ENCODE assay signal across 10 cellular contexts in genomic region chr2:240571314-240571973, GRCh38. TPM values are rescaled to one million over a fixed set of nuclear protein-coding genes. Genes with fewer than 3 reads are reported as not detected.
DNase-seq lines count a peak whose midpoint lies in the region; ATAC-seq and TF ChIP-seq lines count a peak whose summit lies in the region.
"Had no signal": no experiment of that assay in that cellular context is flagged by ENCODE, and none has a peak within 500 bp of the region (broad histone marks: within the 10 kb centered on the region; RNA-seq: fewer than 3 reads in every experiment).

No MANE protein-coding gene starts in this region.

- no peaks in the 10 kb centered on the region for H4K20me1 ChIP-seq in HCT116 (ENCODE audit: insufficient read depth)

- TF ChIP-seq RAD21 in HCT116 (IDR thresholded peaks at IDR 0.05; ENCODE audit: low read depth), result no peak

- POLR2A ChIA-PET in HCT116 (lab: Charles Lee), result interaction anchor here (0.8 kb wide), 1 partner anchor 15 kb away, joined by 3 read pairs; the partner anchor contains the start of gene CAPN10

- intact Hi-C loops in HCT116 (cut with micrococcal nuclease), result no loop called here
- intact Hi-C loops in left ventricle myocardium superior (cut with micrococcal nuclease), result no loop called here

- TSS peak; percentile 9 for BruUV-seq in HCT116 (replicated peaks; lab: Mats Ljungman, UMichigan)

- no peaks in the 10 kb centered on the region for H3K27me3 ChIP-seq in HCT116 (ENCODE audit: insufficient read depth, low read length)

- peaks cover 22% of the 10 kb centered on the region for H3K4me1 Mint-ChIP-seq in T-helper 2 cell treated with Interferon-gamma antibody and Interleukin-4, amounts not matched to agents 5 μg/mL and 100 μg/mL, for 36 hours (ENCODE audit: low read depth)
- H3K4me1 Mint-ChIP-seq in progenitor cell of endocrine pancreas (ENCODE audit: low read depth), result peaks cover 10% of the 10 kb centered on the region

- CTCF ChIA-PET in HCT116 (lab: Charles Lee), result no interaction called here

- peak overlapping the region; percentile 66 for H3K27ac Mint-ChIP-seq in T-helper 2 cell treated with Interferon-gamma antibody and Interleukin-4, amounts not matched to agents 5 μg/mL and 100 μg/mL, for 36 hours
- peak overlapping the region; percentile 23 for H3K27ac Mint-ChIP-seq in progenitor cell of endocrine pancreas

- RAD21 ChIA-PET in HCT116 (lab: Charles Lee; ENCODE audit: low non-redundant PET in 1 of 2, low total read pairs in 2 of 2, uncharacterized antibody in 2 of 2, unreplicated experiment in 2 of 2), result no interaction called here

- ATAC-seq in HCT116 (no peak), left ventricle myocardium superior (no peak), HG03460 (IDR thresholded peaks at IDR 0.05; ENCODE audit: unreplicated experiment) (no peak)

- H3K79me2 ChIP-seq in HCT116 (ENCODE audit: insufficient read depth, low read length), result peaks cover 35% of the 10 kb centered on the region; the same call in 1 of the 2 replicates

- H3K4me2 ChIP-seq in HCT116 (ENCODE audit: low read length), result no peak overlapping the region

- H3K4me3 Mint-ChIP-seq in T-helper 2 cell treated with Interferon-gamma antibody and Interleukin-4, amounts not matched to agents 5 μg/mL and 100 μg/mL, for 36 hours, result peak overlapping the region; percentile 28
- H3K4me3 Mint-ChIP-seq in progenitor cell of endocrine pancreas (ENCODE audit: low read depth), result no peak overlapping the region
- H3K4me3 Mint-ChIP-seq: activated naive CD4-positive, alpha-beta T cell treated with anti-CD3 and anti-CD28 coated beads, Interleukin-2, amount 50 U/mL, for 24 hours had no signal

- no peaks in the 10 kb centered on the region for H3K9me3 Mint-ChIP-seq in T-helper 2 cell treated with Interferon-gamma antibody and Interleukin-4, amounts not matched to agents 5 μg/mL and 100 μg/mL, for 36 hours
- no peaks in the 10 kb centered on the region for H3K9me3 Mint-ChIP-seq in progenitor cell of endocrine pancreas (ENCODE audit: low read depth)
- H3K9me3 Mint-ChIP-seq: activated naive CD4-positive, alpha-beta T cell treated with anti-CD3 and anti-CD28 coated beads, Interleukin-2, amount 50 U/mL, for 24 hours had no signal

- H3K36me3 ChIP-seq in HCT116 (ENCODE audit: control insufficient read depth in 1 of 2, insufficient read depth in 2 of 2, low read length in 2 of 2), result no peaks in the 10 kb centered on the region

- no peak for TF ChIP-seq CTCF in HCT116 (IDR thresholded peaks at IDR 0.05 in 2 of 3, conservative IDR thresholded peaks at IDR 0.05 in 1 of 3; ENCODE audit: borderline replicate concordance in 1 of 3, insufficient read depth in 1 of 3, low read depth in 2 of 3, low read length in 2 of 3)
- no peak for TF ChIP-seq CTCF in progenitor cell of endocrine pancreas (IDR thresholded peaks at IDR 0.05; ENCODE audit: unreplicated experiment)

- no peak overlapping the region for H3K4me3 ChIP-seq in HCT116 (replicated peaks in 1 of 2; ENCODE audit: low read depth in 1 of 2, low read length in 2 of 2)

- no peak overlapping the region for H2AFZ ChIP-seq in HCT116 (ENCODE audit: low read depth, low read length, poor library complexity, severe bottlenecking)

- H3K4me1 ChIP-seq in HCT116 (ENCODE audit: control insufficient read depth in 1 of 2, insufficient read depth in 2 of 2, low read length in 2 of 2), result peaks cover 22 to 35% of the 10 kb centered on the region in 2 experiments

- H3K9me3 ChIP-seq in HCT116 (ENCODE audit: control insufficient read depth in 1 of 2, insufficient read depth in 1 of 2, low read depth in 1 of 2, low read length in 2 of 2), result no peaks in the 10 kb centered on the region

- H3K36me3 Mint-ChIP-seq in T-helper 2 cell treated with Interferon-gamma antibody and Interleukin-4, amounts not matched to agents 5 μg/mL and 100 μg/mL, for 36 hours (ENCODE audit: low read depth), result peaks cover 29% of the 10 kb centered on the region
- peaks cover 1% of the 10 kb centered on the region for H3K36me3 Mint-ChIP-seq in progenitor cell of endocrine pancreas (ENCODE audit: insufficient read depth)
- H3K36me3 Mint-ChIP-seq: activated naive CD4-positive, alpha-beta T cell treated with anti-CD3 and anti-CD28 coated beads, Interleukin-2, amount 50 U/mL, for 24 hours had no signal

- DNase-seq in HCT116 (ENCODE audit: low read depth, low spot score) (no peak), left ventricle myocardium superior (peak; percentile 21), progenitor cell of endocrine pancreas (ENCODE audit: low spot score, unreplicated experiment) (no peak), NOMO-1 treated with dmso at 0.1 percent for 144 hours (lab: John Stamatoyannopoulos, UW; ENCODE audit: unreplicated experiment) (no peak), AG08395 (ENCODE audit: low spot score) (no peak)
- DNase-seq in T-helper 2 cell treated with Interferon-gamma antibody and Interleukin-4, amounts not matched to agents 5 μg/mL and 100 μg/mL, for 36 hours (ENCODE audit: low spot score), result no peak
- DNase-seq: activated CD4-positive, alpha-beta T cell treated with anti-CD3 and anti-CD28 coated beads, Interleukin-2, amount 50 U/mL, for 48 hours; NCI-H2171 had no signal

- H3K9ac ChIP-seq in HCT116 (ENCODE audit: low read length), result no peak overlapping the region

- H3K27me3 Mint-ChIP-seq in T-helper 2 cell treated with Interferon-gamma antibody and Interleukin-4, amounts not matched to agents 5 μg/mL and 100 μg/mL, for 36 hours (ENCODE audit: low read depth), result no peaks in the 10 kb centered on the region
- no peaks in the 10 kb centered on the region for H3K27me3 Mint-ChIP-seq in progenitor cell of endocrine pancreas
- H3K27me3 Mint-ChIP-seq: activated naive CD4-positive, alpha-beta T cell treated with anti-CD3 and anti-CD28 coated beads, Interleukin-2, amount 50 U/mL, for 24 hours had no signal

- no peak for TF ChIP-seq POLR2A in HCT116 (IDR thresholded peaks at IDR 0.05; ENCODE audit: borderline replicate concordance, extremely low read depth, insufficient read depth, insufficient read length)

- no peaks in the 10 kb centered on the region for H3K9me2 ChIP-seq in HCT116 (ENCODE audit: insufficient read depth)

- no peak overlapping the region for H3K27ac ChIP-seq in HCT116 (ENCODE audit: low read depth, low read length)

TF ChIP-seq in HCT116, 20 proteins besides CTCF, POLR2A, EP300 and RAD21:
- TF ChIP-seq ZFX (IDR thresholded peaks at IDR 0.05) (no peak), ATF3 (IDR thresholded peaks at IDR 0.05) (no peak), SIN3A (IDR thresholded peaks at IDR 0.05; ENCODE audit: low read depth) (no peak), REST (IDR thresholded peaks at IDR 0.05; ENCODE audit: low read depth) (no peak), EZH2phosphoT487 (IDR thresholded peaks at IDR 0.05; ENCODE audit: borderline replicate concordance) (no peak), ELF1 (IDR thresholded peaks at IDR 0.05; ENCODE audit: borderline replicate concordance, low read depth) (no peak), MAX (IDR thresholded peaks at IDR 0.05) (no peak), SP1 (IDR thresholded peaks at IDR 0.05; ENCODE audit: low read depth) (no peak)
TF ChIP-seq in HCT116: peak in this region for 0.

RNA-seq across cellular contexts. Expression of gene RNPEPL1, which starts 3.2 kb away (rescaled TPM):
- 49.7 TPM for total RNA-seq in HCT116 (2021; ENCODE audit: unreplicated experiment)
- 56.1 and 58.0 TPM in 2 replicates for polyA plus RNA-seq in HCT116 (2012)
- total RNA-seq in left ventricle myocardium superior, result 105 TPM
- 50.8 and 52.2 TPM in 2 replicates for total RNA-seq in progenitor cell of endocrine pancreas

RNA-seq across cellular contexts. Expression of gene DUSP28, which starts 11.3 kb away (rescaled TPM):
- total RNA-seq in HCT116 (2021; ENCODE audit: unreplicated experiment) (5.6 TPM), left ventricle myocardium superior (13.2 TPM), progenitor cell of endocrine pancreas (4.9 and 6.4 TPM in 2 replicates)
- polyA plus RNA-seq in HCT116 (2012), result 5.0 and 8.8 TPM in 2 replicates

RNA-seq across cellular contexts. Expression of gene ANKMY1, which starts 13.7 kb away (rescaled TPM):
- total RNA-seq in HCT116 (2021; ENCODE audit: unreplicated experiment) (28.3 TPM), left ventricle myocardium superior (5.1 TPM), progenitor cell of endocrine pancreas (29.0 and 29.2 TPM in 2 replicates)
- 22.6 and 23.2 TPM in 2 replicates for polyA plus RNA-seq in HCT116 (2012)

RNA-seq across cellular contexts. Expression of gene CAPN10, which starts 15.1 kb away (rescaled TPM):
- 40.7 TPM for total RNA-seq in HCT116 (2021; ENCODE audit: unreplicated experiment)
- 22.2 and 24.0 TPM in 2 replicates for polyA plus RNA-seq in HCT116 (2012)
- 51.2 TPM for total RNA-seq in left ventricle myocardium superior
- total RNA-seq in progenitor cell of endocrine pancreas, result 65.5 and 67.2 TPM in 2 replicates

RNA-seq across cellular contexts. Expression of gene GPR35, which starts 53.8 kb away (rescaled TPM):
- 4.2 TPM for total RNA-seq in HCT116 (2021; ENCODE audit: unreplicated experiment)
- 4.7 and 5.5 TPM in 2 replicates for polyA plus RNA-seq in HCT116 (2012)
- total RNA-seq in left ventricle myocardium superior, result 2.1 TPM
- total RNA-seq in progenitor cell of endocrine pancreas, result 5.8 and 6.5 TPM in 2 replicates
